In the genomic region with DNA sequence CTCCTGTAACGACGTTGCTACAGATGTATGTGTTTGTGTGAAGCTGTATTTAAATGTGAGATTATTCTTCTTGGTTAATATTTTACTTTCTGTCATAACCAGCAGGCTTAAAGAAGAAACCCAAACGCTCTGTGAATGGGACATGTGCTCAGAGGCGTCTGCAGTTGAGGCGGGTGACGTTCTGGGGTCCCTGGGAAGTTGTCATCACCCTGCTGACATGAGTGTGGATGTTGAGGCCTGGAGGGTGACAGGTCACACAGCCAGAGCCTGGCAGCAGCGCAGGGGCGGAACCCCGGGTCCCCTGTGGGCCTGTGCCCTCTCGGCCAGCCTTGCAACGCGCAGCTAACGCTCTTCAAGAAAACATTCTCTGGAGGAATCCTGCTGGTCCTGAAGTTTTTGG, we compare ENCODE assay signal across 1 cellular context.
TF ChIP-seq lines count a peak whose summit lies in the region.

No MANE protein-coding gene starts in this region.

TF ChIP-seq in H1, 55 proteins besides CTCF, POLR2A, EP300 and RAD21 (continued from another document):
- TF ChIP-seq, protein P1, sequence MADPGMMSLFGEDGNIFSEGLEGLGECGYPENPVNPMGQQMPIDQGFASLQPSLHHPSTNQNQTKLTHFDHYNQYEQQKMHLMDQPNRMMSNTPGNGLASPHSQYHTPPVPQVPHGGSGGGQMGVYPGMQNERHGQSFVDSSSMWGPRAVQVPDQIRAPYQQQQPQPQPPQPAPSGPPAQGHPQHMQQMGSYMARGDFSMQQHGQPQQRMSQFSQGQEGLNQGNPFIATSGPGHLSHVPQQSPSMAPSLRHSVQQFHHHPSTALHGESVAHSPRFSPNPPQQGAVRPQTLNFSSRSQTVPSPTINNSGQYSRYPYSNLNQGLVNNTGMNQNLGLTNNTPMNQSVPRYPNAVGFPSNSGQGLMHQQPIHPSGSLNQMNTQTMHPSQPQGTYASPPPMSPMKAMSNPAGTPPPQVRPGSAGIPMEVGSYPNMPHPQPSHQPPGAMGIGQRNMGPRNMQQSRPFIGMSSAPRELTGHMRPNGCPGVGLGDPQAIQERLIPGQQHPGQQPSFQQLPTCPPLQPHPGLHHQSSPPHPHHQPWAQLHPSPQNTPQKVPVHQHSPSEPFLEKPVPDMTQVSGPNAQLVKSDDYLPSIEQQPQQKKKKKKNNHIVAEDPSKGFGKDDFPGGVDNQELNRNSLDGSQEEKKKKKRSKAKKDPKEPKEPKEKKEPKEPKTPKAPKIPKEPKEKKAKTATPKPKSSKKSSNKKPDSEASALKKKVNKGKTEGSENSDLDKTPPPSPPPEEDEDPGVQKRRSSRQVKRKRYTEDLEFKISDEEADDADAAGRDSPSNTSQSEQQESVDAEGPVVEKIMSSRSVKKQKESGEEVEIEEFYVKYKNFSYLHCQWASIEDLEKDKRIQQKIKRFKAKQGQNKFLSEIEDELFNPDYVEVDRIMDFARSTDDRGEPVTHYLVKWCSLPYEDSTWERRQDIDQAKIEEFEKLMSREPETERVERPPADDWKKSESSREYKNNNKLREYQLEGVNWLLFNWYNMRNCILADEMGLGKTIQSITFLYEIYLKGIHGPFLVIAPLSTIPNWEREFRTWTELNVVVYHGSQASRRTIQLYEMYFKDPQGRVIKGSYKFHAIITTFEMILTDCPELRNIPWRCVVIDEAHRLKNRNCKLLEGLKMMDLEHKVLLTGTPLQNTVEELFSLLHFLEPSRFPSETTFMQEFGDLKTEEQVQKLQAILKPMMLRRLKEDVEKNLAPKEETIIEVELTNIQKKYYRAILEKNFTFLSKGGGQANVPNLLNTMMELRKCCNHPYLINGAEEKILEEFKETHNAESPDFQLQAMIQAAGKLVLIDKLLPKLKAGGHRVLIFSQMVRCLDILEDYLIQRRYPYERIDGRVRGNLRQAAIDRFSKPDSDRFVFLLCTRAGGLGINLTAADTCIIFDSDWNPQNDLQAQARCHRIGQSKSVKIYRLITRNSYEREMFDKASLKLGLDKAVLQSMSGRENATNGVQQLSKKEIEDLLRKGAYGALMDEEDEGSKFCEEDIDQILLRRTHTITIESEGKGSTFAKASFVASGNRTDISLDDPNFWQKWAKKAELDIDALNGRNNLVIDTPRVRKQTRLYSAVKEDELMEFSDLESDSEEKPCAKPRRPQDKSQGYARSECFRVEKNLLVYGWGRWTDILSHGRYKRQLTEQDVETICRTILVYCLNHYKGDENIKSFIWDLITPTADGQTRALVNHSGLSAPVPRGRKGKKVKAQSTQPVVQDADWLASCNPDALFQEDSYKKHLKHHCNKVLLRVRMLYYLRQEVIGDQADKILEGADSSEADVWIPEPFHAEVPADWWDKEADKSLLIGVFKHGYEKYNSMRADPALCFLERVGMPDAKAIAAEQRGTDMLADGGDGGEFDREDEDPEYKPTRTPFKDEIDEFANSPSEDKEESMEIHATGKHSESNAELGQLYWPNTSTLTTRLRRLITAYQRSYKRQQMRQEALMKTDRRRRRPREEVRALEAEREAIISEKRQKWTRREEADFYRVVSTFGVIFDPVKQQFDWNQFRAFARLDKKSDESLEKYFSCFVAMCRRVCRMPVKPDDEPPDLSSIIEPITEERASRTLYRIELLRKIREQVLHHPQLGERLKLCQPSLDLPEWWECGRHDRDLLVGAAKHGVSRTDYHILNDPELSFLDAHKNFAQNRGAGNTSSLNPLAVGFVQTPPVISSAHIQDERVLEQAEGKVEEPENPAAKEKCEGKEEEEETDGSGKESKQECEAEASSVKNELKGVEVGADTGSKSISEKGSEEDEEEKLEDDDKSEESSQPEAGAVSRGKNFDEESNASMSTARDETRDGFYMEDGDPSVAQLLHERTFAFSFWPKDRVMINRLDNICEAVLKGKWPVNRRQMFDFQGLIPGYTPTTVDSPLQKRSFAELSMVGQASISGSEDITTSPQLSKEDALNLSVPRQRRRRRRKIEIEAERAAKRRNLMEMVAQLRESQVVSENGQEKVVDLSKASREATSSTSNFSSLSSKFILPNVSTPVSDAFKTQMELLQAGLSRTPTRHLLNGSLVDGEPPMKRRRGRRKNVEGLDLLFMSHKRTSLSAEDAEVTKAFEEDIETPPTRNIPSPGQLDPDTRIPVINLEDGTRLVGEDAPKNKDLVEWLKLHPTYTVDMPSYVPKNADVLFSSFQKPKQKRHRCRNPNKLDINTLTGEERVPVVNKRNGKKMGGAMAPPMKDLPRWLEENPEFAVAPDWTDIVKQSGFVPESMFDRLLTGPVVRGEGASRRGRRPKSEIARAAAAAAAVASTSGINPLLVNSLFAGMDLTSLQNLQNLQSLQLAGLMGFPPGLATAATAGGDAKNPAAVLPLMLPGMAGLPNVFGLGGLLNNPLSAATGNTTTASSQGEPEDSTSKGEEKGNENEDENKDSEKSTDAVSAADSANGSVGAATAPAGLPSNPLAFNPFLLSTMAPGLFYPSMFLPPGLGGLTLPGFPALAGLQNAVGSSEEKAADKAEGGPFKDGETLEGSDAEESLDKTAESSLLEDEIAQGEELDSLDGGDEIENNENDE (IDR thresholded peaks at IDR 0.05; ENCODE audit: insufficient replicate concordance, low read length): no peak
- TF ChIP-seq KDM5A (IDR thresholded peaks at IDR 0.05; ENCODE audit: low read length): no peak
- TF ChIP-seq, protein P2, sequence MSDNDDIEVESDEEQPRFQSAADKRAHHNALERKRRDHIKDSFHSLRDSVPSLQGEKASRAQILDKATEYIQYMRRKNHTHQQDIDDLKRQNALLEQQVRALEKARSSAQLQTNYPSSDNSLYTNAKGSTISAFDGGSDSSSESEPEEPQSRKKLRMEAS (IDR thresholded peaks at IDR 0.05): no peak
- no peak for TF ChIP-seq RFX5 (IDR thresholded peaks at IDR 0.05; ENCODE audit: borderline replicate concordance, low read depth, low read length)
- TF ChIP-seq CEBPB (IDR thresholded peaks at IDR 0.05; ENCODE audit: low read depth, low read length): no peak
- TF ChIP-seq CHD2 (IDR thresholded peaks at IDR 0.05; ENCODE audit: low read length): no peak
- TF ChIP-seq GABPA (IDR thresholded peaks at IDR 0.05; ENCODE audit: borderline replicate concordance, insufficient read depth, low read length): no peak
